In the genomic region with DNA sequence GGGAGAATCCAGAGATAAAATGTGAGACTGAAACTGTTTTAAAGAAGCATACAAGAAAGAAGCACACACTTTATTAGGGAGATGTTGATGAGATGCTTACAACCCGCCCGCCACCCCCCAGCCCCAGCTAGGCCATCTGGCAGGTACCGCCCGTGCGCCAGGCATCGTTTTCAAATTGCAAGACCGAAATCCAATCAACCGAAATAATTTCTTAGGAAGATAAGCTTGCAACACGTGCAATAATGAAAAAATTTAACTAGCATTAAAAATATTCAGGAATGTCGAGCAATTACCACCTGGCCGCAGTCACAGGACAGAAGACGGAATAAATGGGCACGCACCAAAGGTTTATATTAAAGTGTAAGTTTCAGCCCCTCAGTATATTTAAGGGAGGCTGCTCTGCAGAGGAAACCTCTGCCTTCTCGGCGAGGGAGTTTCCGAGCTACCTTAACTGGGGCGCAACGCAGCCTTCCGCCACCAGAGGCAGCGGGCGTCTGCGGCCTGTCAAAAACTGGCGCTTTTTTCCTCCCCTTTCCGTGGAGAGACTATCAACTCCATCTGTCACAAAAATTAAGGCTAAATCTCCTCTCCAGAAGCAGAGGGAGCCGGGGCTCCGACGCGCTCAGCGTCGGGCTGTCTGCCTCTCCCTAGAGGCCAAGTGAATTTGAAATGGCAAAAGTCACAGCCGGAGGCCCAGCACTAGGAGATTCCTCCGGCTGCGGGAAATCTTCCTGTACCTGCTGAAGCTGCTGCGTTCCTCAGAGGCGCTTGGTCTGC, we compare ENCODE assay signal across 1 cellular context.
TF ChIP-seq lines count a peak whose summit lies in the region.

No MANE protein-coding gene starts in this region.

TF ChIP-seq in A549, 52 proteins besides CTCF, POLR2A, EP300 and RAD21 (continued from another document):
- TF ChIP-seq E2F6 (IDR thresholded peaks at IDR 0.05; ENCODE audit: borderline replicate concordance, low read depth), result no peak
